In the genomic region with DNA sequence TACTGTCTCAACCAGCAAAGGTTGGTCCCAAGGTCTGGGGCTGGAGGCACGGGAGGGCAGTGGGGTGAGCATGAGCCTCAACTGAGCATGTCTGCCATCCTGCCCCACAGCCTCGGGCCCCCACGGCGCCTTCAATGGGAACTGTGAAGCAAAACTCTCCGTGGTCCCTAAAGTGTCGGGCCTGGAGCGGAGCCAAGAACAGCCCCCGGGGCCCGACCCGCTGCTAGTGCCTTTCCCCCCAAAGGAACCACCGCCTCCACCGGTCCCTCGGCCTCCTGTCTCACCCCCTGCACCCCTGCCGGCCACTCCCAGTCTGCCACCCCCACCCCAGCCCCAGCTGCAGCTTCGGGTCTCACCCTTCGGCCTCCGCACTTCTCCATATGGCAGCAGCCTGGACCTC, we compare ENCODE assay signal across 1 cellular context.
TF ChIP-seq lines count a peak whose summit lies in the region.

No MANE protein-coding gene starts in this region.

TF ChIP-seq in K562, 482 proteins besides CTCF, POLR2A, EP300 and RAD21:
- no peak for TF ChIP-seq TAF7 (tag; IDR thresholded peaks at IDR 0.05)
- no peak for TF ChIP-seq ZC3H8 (IDR thresholded peaks at IDR 0.05)
- TF ChIP-seq MYBL2 (IDR thresholded peaks at IDR 0.05; ENCODE audit: low read depth): no peak
- no peak for TF ChIP-seq MYBL2 (CRISPR knock-in tag; IDR thresholded peaks at IDR 0.05; ENCODE audit: borderline replicate concordance)
- TF ChIP-seq, protein P1, sequence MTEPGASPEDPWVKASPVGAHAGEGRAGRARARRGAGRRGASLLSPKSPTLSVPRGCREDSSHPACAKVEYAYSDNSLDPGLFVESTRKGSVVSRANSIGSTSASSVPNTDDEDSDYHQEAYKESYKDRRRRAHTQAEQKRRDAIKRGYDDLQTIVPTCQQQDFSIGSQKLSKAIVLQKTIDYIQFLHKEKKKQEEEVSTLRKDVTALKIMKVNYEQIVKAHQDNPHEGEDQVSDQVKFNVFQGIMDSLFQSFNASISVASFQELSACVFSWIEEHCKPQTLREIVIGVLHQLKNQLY (CRISPR knock-in tag; conservative IDR thresholded peaks at IDR 0.05): no peak
- no peak for TF ChIP-seq EWSR1 (IDR thresholded peaks at IDR 0.05; ENCODE audit: borderline replicate concordance, low read depth, partially characterized antibody)
- TF ChIP-seq DPF2 (IDR thresholded peaks at IDR 0.05): no peak
- TF ChIP-seq, protein P2, sequence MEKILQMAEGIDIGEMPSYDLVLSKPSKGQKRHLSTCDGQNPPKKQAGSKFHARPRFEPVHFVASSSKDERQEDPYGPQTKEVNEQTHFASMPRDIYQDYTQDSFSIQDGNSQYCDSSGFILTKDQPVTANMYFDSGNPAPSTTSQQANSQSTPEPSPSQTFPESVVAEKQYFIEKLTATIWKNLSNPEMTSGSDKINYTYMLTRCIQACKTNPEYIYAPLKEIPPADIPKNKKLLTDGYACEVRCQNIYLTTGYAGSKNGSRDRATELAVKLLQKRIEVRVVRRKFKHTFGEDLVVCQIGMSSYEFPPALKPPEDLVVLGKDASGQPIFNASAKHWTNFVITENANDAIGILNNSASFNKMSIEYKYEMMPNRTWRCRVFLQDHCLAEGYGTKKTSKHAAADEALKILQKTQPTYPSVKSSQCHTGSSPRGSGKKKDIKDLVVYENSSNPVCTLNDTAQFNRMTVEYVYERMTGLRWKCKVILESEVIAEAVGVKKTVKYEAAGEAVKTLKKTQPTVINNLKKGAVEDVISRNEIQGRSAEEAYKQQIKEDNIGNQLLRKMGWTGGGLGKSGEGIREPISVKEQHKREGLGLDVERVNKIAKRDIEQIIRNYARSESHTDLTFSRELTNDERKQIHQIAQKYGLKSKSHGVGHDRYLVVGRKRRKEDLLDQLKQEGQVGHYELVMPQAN (IDR thresholded peaks at IDR 0.05; ENCODE audit: borderline replicate concordance): no peak
- no peak for TF ChIP-seq FOXK1 (CRISPR knock-in tag; IDR thresholded peaks at IDR 0.05; ENCODE audit: borderline replicate concordance)
- TF ChIP-seq, protein P3, sequence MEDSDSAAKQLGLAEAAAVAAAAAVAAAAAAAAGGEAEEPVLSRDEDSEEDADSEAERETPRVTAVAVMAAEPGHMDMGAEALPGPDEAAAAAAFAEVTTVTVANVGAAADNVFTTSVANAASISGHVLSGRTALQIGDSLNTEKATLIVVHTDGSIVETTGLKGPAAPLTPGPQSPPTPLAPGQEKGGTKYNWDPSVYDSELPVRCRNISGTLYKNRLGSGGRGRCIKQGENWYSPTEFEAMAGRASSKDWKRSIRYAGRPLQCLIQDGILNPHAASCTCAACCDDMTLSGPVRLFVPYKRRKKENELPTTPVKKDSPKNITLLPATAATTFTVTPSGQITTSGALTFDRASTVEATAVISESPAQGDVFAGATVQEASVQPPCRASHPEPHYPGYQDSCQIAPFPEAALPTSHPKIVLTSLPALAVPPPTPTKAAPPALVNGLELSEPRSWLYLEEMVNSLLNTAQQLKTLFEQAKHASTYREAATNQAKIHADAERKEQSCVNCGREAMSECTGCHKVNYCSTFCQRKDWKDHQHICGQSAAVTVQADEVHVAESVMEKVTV (CRISPR knock-in tag; IDR thresholded peaks at IDR 0.05): no peak
- TF ChIP-seq SRSF9 (IDR thresholded peaks at IDR 0.05; ENCODE audit: borderline replicate concordance, low read depth, low read length): no peak
- TF ChIP-seq, protein P4, sequence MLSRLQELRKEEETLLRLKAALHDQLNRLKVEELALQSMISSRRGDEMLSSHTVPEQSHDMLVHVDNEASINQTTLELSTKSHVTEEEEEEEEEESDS (CRISPR knock-in tag; IDR thresholded peaks at IDR 0.05): no peak
- TF ChIP-seq NFIC (IDR thresholded peaks at IDR 0.05): 0 out of 2 replicates have a peak, but pooled peaks have one; percentile 32
- peak; percentile 42; the same call in 1 of the 2 replicates for TF ChIP-seq POLR2G (IDR thresholded peaks at IDR 0.05; ENCODE audit: low read depth, low read length)
- TF ChIP-seq NRF1 (conservative IDR thresholded peaks at IDR 0.05 in 1 of 2, IDR thresholded peaks at IDR 0.05 in 1 of 2): no peak
- TF ChIP-seq, protein P5, sequence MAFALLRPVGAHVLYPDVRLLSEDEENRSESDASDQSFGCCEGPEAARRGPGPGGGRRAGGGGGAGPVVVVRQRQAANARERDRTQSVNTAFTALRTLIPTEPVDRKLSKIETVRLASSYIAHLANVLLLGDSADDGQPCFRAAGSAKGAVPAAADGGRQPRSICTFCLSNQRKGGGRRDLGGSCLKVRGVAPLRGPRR (CRISPR knock-in tag; IDR thresholded peaks at IDR 0.05): no peak
- TF ChIP-seq, protein P6, sequence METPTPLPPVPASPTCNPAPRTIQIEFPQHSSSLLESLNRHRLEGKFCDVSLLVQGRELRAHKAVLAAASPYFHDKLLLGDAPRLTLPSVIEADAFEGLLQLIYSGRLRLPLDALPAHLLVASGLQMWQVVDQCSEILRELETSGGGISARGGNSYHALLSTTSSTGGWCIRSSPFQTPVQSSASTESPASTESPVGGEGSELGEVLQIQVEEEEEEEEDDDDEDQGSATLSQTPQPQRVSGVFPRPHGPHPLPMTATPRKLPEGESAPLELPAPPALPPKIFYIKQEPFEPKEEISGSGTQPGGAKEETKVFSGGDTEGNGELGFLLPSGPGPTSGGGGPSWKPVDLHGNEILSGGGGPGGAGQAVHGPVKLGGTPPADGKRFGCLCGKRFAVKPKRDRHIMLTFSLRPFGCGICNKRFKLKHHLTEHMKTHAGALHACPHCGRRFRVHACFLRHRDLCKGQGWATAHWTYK (CRISPR knock-in tag; IDR thresholded peaks at IDR 0.05): no peak
- no peak for TF ChIP-seq ZKSCAN8 (CRISPR knock-in tag; IDR thresholded peaks at IDR 0.05)
- no peak for TF ChIP-seq MEF2A (IDR thresholded peaks at IDR 0.05; ENCODE audit: control insufficient read depth, low read depth, low read length)
- TF ChIP-seq ZNF444 (CRISPR knock-in tag; IDR thresholded peaks at IDR 0.05): no peak
- TF ChIP-seq, protein P7, sequence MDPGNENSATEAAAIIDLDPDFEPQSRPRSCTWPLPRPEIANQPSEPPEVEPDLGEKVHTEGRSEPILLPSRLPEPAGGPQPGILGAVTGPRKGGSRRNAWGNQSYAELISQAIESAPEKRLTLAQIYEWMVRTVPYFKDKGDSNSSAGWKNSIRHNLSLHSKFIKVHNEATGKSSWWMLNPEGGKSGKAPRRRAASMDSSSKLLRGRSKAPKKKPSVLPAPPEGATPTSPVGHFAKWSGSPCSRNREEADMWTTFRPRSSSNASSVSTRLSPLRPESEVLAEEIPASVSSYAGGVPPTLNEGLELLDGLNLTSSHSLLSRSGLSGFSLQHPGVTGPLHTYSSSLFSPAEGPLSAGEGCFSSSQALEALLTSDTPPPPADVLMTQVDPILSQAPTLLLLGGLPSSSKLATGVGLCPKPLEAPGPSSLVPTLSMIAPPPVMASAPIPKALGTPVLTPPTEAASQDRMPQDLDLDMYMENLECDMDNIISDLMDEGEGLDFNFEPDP (CRISPR knock-in tag; IDR thresholded peaks at IDR 0.05): no peak
- TF ChIP-seq RBFOX2 (IDR thresholded peaks at IDR 0.05; ENCODE audit: low read depth, low read length): 0 out of 2 replicates have a peak, but pooled peaks have one; percentile 38
